ENCODE assay signal across 17 cellular contexts in the genomic region with DNA sequence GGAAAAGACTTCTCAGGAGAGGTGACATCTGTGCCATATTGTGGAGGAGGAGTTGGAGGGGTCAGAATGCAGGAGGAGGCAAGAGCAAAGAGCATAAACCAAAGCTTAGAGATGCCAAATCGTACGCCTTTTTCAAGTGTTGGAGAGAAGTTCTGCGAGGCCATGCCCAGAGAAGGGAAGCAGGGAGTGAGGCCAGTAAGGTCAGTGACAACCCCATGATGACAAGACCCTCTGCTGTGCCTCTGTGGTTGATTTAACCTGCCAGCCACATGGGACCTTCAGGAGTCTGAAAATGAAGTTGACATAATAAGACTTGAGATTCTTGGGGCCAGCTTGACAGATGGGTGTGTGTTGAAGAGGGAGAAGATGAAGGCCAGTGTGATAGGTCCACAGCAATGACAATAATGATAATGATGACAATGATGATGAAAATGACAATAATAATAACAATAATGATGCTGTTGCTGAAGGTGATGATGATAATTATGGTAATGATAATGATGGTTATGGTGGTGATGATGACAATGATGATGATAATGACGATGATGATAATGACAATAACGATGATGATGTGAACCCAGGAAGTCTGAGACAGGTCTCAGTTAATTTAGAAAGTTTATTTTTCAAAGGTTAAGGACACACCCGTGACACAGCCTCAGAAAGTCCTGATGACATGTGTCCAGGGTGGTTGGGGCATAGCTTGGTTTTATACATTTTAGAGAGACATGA.
A peak's percentile ranks its signal among the peaks of the same experiment; 100 is the strongest.
DNase-seq lines count a peak whose midpoint lies in the region; ATAC-seq and TF ChIP-seq lines count a peak whose summit lies in the region.
"Had no signal": no experiment of that assay in that cellular context is flagged by ENCODE, and none has a peak within 500 bp of the region (broad histone marks: within the 10 kb centered on the region; RNA-seq: fewer than 3 reads in every experiment).

No MANE protein-coding gene starts in this region.

- H3K4me3 ChIP-seq in testis = no peak overlapping the region
- H3K4me3 ChIP-seq: GM23248 had no signal

- no peaks in the 10 kb centered on the region for H3K9me3 ChIP-seq in testis
- H3K9me3 ChIP-seq: Caco-2 had no signal

- 88 to 89% methylated on average over 6 of the region's 6 CpGs for WGBS in testis, 2 donors

- H3K4me3 Mint-ChIP-seq in activated CD8-positive, alpha-beta T cell treated with anti-CD3 and anti-CD28 coated beads, Interleukin-2, amount 10 ng/mL, durations not matched to agents 7 days and 5 days = no peak overlapping the region
- H3K4me3 Mint-ChIP-seq in activated CD8-positive, alpha-beta T cell treated with anti-CD3 and anti-CD28 coated beads for 36 hours = no peak overlapping the region
- H3K4me3 Mint-ChIP-seq: CD14-positive monocyte; CD8-positive, alpha-beta memory T cell had no signal

- H3K27me3 Mint-ChIP-seq in activated CD8-positive, alpha-beta T cell treated with anti-CD3 and anti-CD28 coated beads, Interleukin-2, amount 10 ng/mL, durations not matched to agents 7 days and 5 days (ENCODE audit: low read depth) = peaks cover 7% of the 10 kb centered on the region
- peaks cover 5% of the 10 kb centered on the region for H3K27me3 Mint-ChIP-seq in activated CD8-positive, alpha-beta T cell treated with anti-CD3 and anti-CD28 coated beads for 36 hours

- H3K4me1 ChIP-seq in testis = peaks cover 2% of the 10 kb centered on the region
- H3K4me1 ChIP-seq: Caco-2 had no signal

- TF ChIP-seq CTCF in activated CD8-positive, alpha-beta T cell treated with anti-CD3 and anti-CD28 coated beads for 36 hours (IDR thresholded peaks at IDR 0.05) = no peak
- no peak for TF ChIP-seq CTCF in testis (IDR thresholded peaks at IDR 0.05)

- no peaks in the 10 kb centered on the region for H3K9me3 Mint-ChIP-seq in activated CD8-positive, alpha-beta T cell treated with anti-CD3 and anti-CD28 coated beads, Interleukin-2, amount 10 ng/mL, durations not matched to agents 7 days and 5 days (ENCODE audit: insufficient read depth)
- no peaks in the 10 kb centered on the region for H3K9me3 Mint-ChIP-seq in activated CD8-positive, alpha-beta T cell treated with anti-CD3 and anti-CD28 coated beads for 36 hours
- H3K9me3 Mint-ChIP-seq: CD8-positive, alpha-beta memory T cell had no signal

- H3K36me3 Mint-ChIP-seq in activated CD8-positive, alpha-beta T cell treated with anti-CD3 and anti-CD28 coated beads, Interleukin-2, amount 10 ng/mL, durations not matched to agents 7 days and 5 days (ENCODE audit: low read depth) = no peaks in the 10 kb centered on the region
- H3K36me3 Mint-ChIP-seq in activated CD8-positive, alpha-beta T cell treated with anti-CD3 and anti-CD28 coated beads for 36 hours (ENCODE audit: low read depth) = no peaks in the 10 kb centered on the region
- H3K36me3 Mint-ChIP-seq: CD14-positive monocyte; CD8-positive, alpha-beta memory T cell had no signal

- H3K27me3 ChIP-seq in testis = no peaks in the 10 kb centered on the region

- intact Hi-C loops in activated CD8-positive, alpha-beta T cell treated with anti-CD3 and anti-CD28 coated beads for 36 hours (cut with micrococcal nuclease) = no loop called here
- intact Hi-C loops in testis (cut with DNase I; ENCODE audit: low total_unique reads) = no loop called here

- CTCF ChIA-PET in activated CD8-positive, alpha-beta T cell treated with anti-CD3 and anti-CD28 coated beads, Interleukin-2, amount 10 ng/mL, durations not matched to agents 7 days and 5 days (lab: Charles Lee) = no interaction called here
- CTCF ChIA-PET in activated CD8-positive, alpha-beta T cell treated with anti-CD3 and anti-CD28 coated beads for 36 hours (lab: Charles Lee) = no interaction called here

- H3K4me1 Mint-ChIP-seq in activated CD8-positive, alpha-beta T cell treated with anti-CD3 and anti-CD28 coated beads, Interleukin-2, amount 10 ng/mL, durations not matched to agents 7 days and 5 days (ENCODE audit: low read depth) = no peaks in the 10 kb centered on the region
- no peaks in the 10 kb centered on the region for H3K4me1 Mint-ChIP-seq in activated CD8-positive, alpha-beta T cell treated with anti-CD3 and anti-CD28 coated beads for 36 hours (ENCODE audit: low read depth)
- H3K4me1 Mint-ChIP-seq: CD14-positive monocyte; CD8-positive, alpha-beta memory T cell had no signal

- H3K36me3 ChIP-seq in testis (ENCODE audit: low read depth, missing control alignments) = no peaks in the 10 kb centered on the region

- DNase-seq in activated CD8-positive, alpha-beta T cell treated with anti-CD3 and anti-CD28 coated beads, Interleukin-2, amount 10 ng/mL, durations not matched to agents 7 days and 5 days = peak; percentile 11
- no peak for DNase-seq in activated CD8-positive, alpha-beta T cell treated with anti-CD3 and anti-CD28 coated beads for 36 hours
- DNase-seq in activated CD8-positive, alpha-beta memory T cell treated with anti-CD3 and anti-CD28 coated beads, Interleukin-2, amount 50 U/mL, for 48 hours = peak; percentile 29
- DNase-seq in islet precursor cell = peak; percentile 19
- peak; percentile 4 for DNase-seq in testis
- no peak for DNase-seq in LoVo (ENCODE audit: low spot score)
- no peak for DNase-seq in NCI-H1694 treated with DMSO at 0.1 percent for 48 hours (lab: John Stamatoyannopoulos, UW)
- DNase-seq in hippocampal formation (lab: John Stamatoyannopoulos, UW) = no peak
- DNase-seq: CD8-positive, alpha-beta memory T cell; DMS53; GF-D8; GM23248 had no signal

- POLR2A ChIA-PET in activated CD8-positive, alpha-beta T cell treated with anti-CD3 and anti-CD28 coated beads, Interleukin-2, amount 10 ng/mL, durations not matched to agents 7 days and 5 days (lab: Charles Lee) = no interaction called here
- POLR2A ChIA-PET in activated CD8-positive, alpha-beta T cell treated with anti-CD3 and anti-CD28 coated beads for 36 hours (lab: Charles Lee) = no interaction called here

- H3K27ac Mint-ChIP-seq in activated CD8-positive, alpha-beta T cell treated with anti-CD3 and anti-CD28 coated beads, Interleukin-2, amount 10 ng/mL, durations not matched to agents 7 days and 5 days = no peak overlapping the region
- no peak overlapping the region for H3K27ac Mint-ChIP-seq in activated CD8-positive, alpha-beta T cell treated with anti-CD3 and anti-CD28 coated beads for 36 hours
- H3K27ac Mint-ChIP-seq: CD14-positive monocyte; CD8-positive, alpha-beta memory T cell had no signal

- TF ChIP-seq POLR2A in testis (IDR thresholded peaks at IDR 0.05) = no peak

- ATAC-seq in activated CD8-positive, alpha-beta T cell treated with anti-CD3 and anti-CD28 coated beads, Interleukin-2, amount 10 ng/mL, durations not matched to agents 7 days and 5 days = no peak
- no peak for ATAC-seq in activated CD8-positive, alpha-beta T cell treated with anti-CD3 and anti-CD28 coated beads for 36 hours
- ATAC-seq: HCT116 had no signal

- no peak overlapping the region for H3K27ac ChIP-seq in testis
- H3K27ac ChIP-seq: 22Rv1, GM23248, HL-60 had no signal

Comparison
In these comparisons a context has a peak if more than half of its experiments do, and no peak if none do; other contexts are left out.
1. DNase-seq: peak in activated CD8-positive, alpha-beta T cell treated with anti-CD3 and anti-CD28 coated beads, Interleukin-2, amount 10 ng/mL, durations not matched to agents 7 days and 5 days (single experiment), activated CD8-positive, alpha-beta memory T cell treated with anti-CD3 and anti-CD28 coated beads, Interleukin-2, amount 50 U/mL, for 48 hours (single experiment), islet precursor cell (single experiment) and testis (single experiment); none in activated CD8-positive, alpha-beta T cell treated with anti-CD3 and anti-CD28 coated beads for 36 hours (single experiment), LoVo (single experiment), NCI-H1694 treated with DMSO at 0.1 percent for 48 hours (single experiment) and hippocampal formation (0 of 2).